4 cellular contexts compared by ENCODE assay signal in the genomic region with DNA sequence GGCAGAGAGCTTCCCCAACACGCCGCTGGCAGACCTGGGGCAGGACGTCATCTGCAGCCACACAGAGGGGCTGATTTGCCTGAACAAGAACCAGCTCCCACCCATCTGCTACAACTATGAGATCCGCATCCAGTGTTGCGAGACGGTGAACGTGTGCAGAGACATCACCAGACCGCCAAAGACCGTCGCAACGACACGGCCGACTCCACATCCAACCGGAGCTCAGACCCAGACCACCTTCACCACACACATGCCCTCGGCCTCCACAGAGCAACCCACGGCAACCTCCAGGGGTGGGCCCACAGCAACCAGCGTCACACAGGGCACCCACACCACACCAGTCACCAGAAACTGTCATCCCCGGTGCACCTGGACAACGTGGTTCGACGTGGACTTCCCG. TPM values are rescaled to one million over a fixed set of nuclear protein-coding genes. Genes with fewer than 3 reads are reported as not detected.
"Had no signal": no experiment of that assay in that cellular context is flagged by ENCODE, and none has a peak within 500 bp of the region (broad histone marks: within the 10 kb centered on the region; RNA-seq: fewer than 3 reads in every experiment).

No MANE protein-coding gene starts in this region.

RNA-seq across cellular contexts. Expression of gene MUC5AC, which starts 26.4 kb away (rescaled TPM):
- total RNA-seq: HepG2, HT1080, IMR-90, K562 had no signal

RNA-seq across cellular contexts. Expression of gene MUC5B, which starts 38.7 kb away (rescaled TPM):
- total RNA-seq: HepG2, IMR-90 had no signal
